Comparison of ENCODE assay signal across 11 cellular contexts in genomic region chr20:59932616-59933295, GRCh38. TPM values are rescaled to one million over a fixed set of nuclear protein-coding genes. Genes with fewer than 3 reads are reported as not detected.
DNase-seq lines count a peak whose midpoint lies in the region; ATAC-seq, FAIRE-seq and TF ChIP-seq lines count a peak whose summit lies in the region.
"Had no signal": no experiment of that assay in that cellular context is flagged by ENCODE, and none has a peak within 500 bp of the region (broad histone marks: within the 10 kb centered on the region; RNA-seq: fewer than 3 reads in every experiment).

No MANE protein-coding gene starts in this region.

- RAD21 ChIA-PET in GM12878 (lab: Charles Lee; ENCODE audit: unreplicated experiment) = no interaction called here

- WGBS in GM12878 (ENCODE audit: insufficient coverage, insufficient replicate concordance, low lambda C conversion rate, missing lambda C conversion rate) = 95% methylated on average over 56 of the region's 72 CpGs

- TF ChIP-seq EP300 in GM12878 (IDR thresholded peaks at IDR 0.05; ENCODE audit: borderline replicate concordance in 1 of 2, control insufficient read depth in 1 of 2, low read depth in 2 of 2, low read length in 2 of 2) = no peak

- peak overlapping the region; percentile 88 for H3K4me3 ChIP-seq in ACC112 (ENCODE audit: low read depth, low read length)
- H3K4me3 ChIP-seq in GM12878 = no peak overlapping the region

- ATAC-seq in GM12878 (no peak), HG03354 (IDR thresholded peaks at IDR 0.05; ENCODE audit: poor library complexity, severe bottlenecking, unreplicated experiment) (no peak)

- H3K9me3 ChIP-seq in GM12878 (replicated peaks; ENCODE audit: control insufficient read depth, insufficient read depth, low read length) = no peaks in the 10 kb centered on the region

- H3K9ac ChIP-seq in GM12878 (ENCODE audit: control insufficient read depth, insufficient read depth, low read length) = no peak overlapping the region

- H3K4me3 Mint-ChIP-seq in nephron = peak overlapping the region in 2 of 3 experiments; percentile 55 to 63

- H4K20me1 ChIP-seq in GM12878 (ENCODE audit: control insufficient read depth, insufficient read depth) = no peaks in the 10 kb centered on the region

- H2AFZ ChIP-seq in ACC112 (ENCODE audit: low read length, unreplicated experiment) = peak overlapping the region; percentile 15
- no peak overlapping the region for H2AFZ ChIP-seq in GM12878 (ENCODE audit: control insufficient read depth, low read depth, low read length)

- H3K4me1 ChIP-seq in ACC112 (ENCODE audit: control insufficient read depth, insufficient read depth, low read length, unreplicated experiment) (no peaks in the 10 kb centered on the region), GM12878 (ENCODE audit: control insufficient read depth, insufficient read depth, low read length) (no peaks in the 10 kb centered on the region; the same call in 1 of the 2 replicates)

- TF ChIP-seq CTCF in GM12878 (IDR thresholded peaks at IDR 0.05 in 2 of 3, conservative IDR thresholded peaks at IDR 0.05 in 1 of 3; ENCODE audit: control insufficient read depth in 2 of 3, extremely low read depth in 1 of 3, insufficient read depth in 1 of 3, low read depth in 3 of 3, low read length in 3 of 3) (no peak), nephron (IDR thresholded peaks at IDR 0.05; ENCODE audit: unreplicated experiment in 3 of 3) (no peak)

- CTCF ChIA-PET in GM12878 (lab: Yijun Ruan, JAX) = interaction anchor here (9.5 kb wide), 1 partner anchor 17 kb away, joined by 173 read pairs; no protein-coding TSS in a partner anchor

- TF ChIP-seq POLR2A in GM12878 (IDR thresholded peaks at IDR 0.05; ENCODE audit: low read depth, low read length) = no peak

- H3K27me3 ChIP-seq in ACC112 (ENCODE audit: insufficient read depth, low read length) (no peaks in the 10 kb centered on the region), GM12878 (replicated peaks in 1 of 2; ENCODE audit: control insufficient read depth in 2 of 2, insufficient read depth in 2 of 2, low read length in 1 of 2) (no peaks in the 10 kb centered on the region; a peak in 1 of 4 replicates)

- intact Hi-C loops in GM12878 (cut with micrococcal nuclease; ENCODE audit: unreplicated experiment) = no loop called here

- no peaks in the 10 kb centered on the region for H3K9me3 Mint-ChIP-seq in nephron

- H3K36me3 ChIP-seq in ACC112 (ENCODE audit: insufficient read depth, low read length) (no peaks in the 10 kb centered on the region), GM12878 (ENCODE audit: control insufficient read depth in 2 of 2, insufficient read depth in 2 of 2, low read length in 1 of 2) (no peaks in the 10 kb centered on the region)

- peaks cover 15% of the 10 kb centered on the region for H3K4me1 Mint-ChIP-seq in nephron

- no peak for TF ChIP-seq RAD21 in GM12878 (IDR thresholded peaks at IDR 0.05; ENCODE audit: insufficient read depth, low read depth, low read length)

- no TSS peak for BruUV-seq in GM12878 (replicated peaks; lab: Mats Ljungman, UMichigan)

- H3K27ac Mint-ChIP-seq in nephron = no peak overlapping the region

- H3K27me3 Mint-ChIP-seq in nephron (ENCODE audit: low read depth) = peaks cover 30% of the 10 kb centered on the region

- DNase-seq in D341Med (ENCODE audit: low spot score) = peak; percentile 16
- no peak for DNase-seq in GM12878 (ENCODE audit: low read depth, low spot score)
- DNase-seq in cortex of kidney (lab: John Stamatoyannopoulos, UW) = no peak
- no peak for DNase-seq in stimulated activated CD4-positive, alpha-beta T cell treated with anti-CD3 and anti-CD28 coated beads, Interleukin-1b, Interleukin-23, amount 100 ng/mL, for 48 hours
- DNase-seq in SKM-1 treated with dmso at 0.1 percent for 144 hours (lab: John Stamatoyannopoulos, UW; ENCODE audit: unreplicated experiment) = no peak
- DNase-seq: NCI-H1694; NK-92 treated with Interleukin-12 subunit alpha and Interleukin-12 subunit beta, amount 100 ng/mL, for 24 hours had no signal

- H3K4me2 ChIP-seq in GM12878 (ENCODE audit: control insufficient read depth, insufficient read depth) = no peak overlapping the region

- in situ Hi-C loops in GM12878 (cut with MboI) = no loop called here

- POLR2A ChIA-PET in GM12878 (lab: Charles Lee) = no interaction called here

- SMC1A ChIA-PET in GM12878 (lab: Charles Lee; ENCODE audit: uncharacterized antibody, unreplicated experiment) = no interaction called here

- H3K79me2 ChIP-seq in ACC112 (ENCODE audit: control insufficient read depth, insufficient read depth, low read length, unreplicated experiment) (peaks cover 3% of the 10 kb centered on the region), GM12878 (ENCODE audit: control insufficient read depth, insufficient read depth, low read length) (no peaks in the 10 kb centered on the region)

- no peak for FAIRE-seq in GM12878 (lab: Jason Lieb, UNC)
- FAIRE-seq: H1 had no signal

- H3K27ac ChIP-seq in ACC112 (ENCODE audit: low read depth, low read length) (no peak overlapping the region), GM12878 (ENCODE audit: control insufficient read depth, insufficient read depth) (no peak overlapping the region)

- no peaks in the 10 kb centered on the region for H3K36me3 Mint-ChIP-seq in nephron (ENCODE audit: low read depth)

RNA-seq across cellular contexts. Expression of gene SYCP2, which starts 0.7 kb away (rescaled TPM):
- 1.4 and 2.9 TPM in 2 replicates for total RNA-seq in GM12878 (2013; cell fraction: nucleolus; rRNA removed)
- total RNA-seq in GM12878 (2014; rRNA removed) (0.16 TPM in 1 of 2 replicates, not detected in the other), GM12878 (2014; rRNA removed; fragmentation: Illumina TruSeq; extraction: Trizol) (0.04 and 0.14 TPM in 2 replicates), GM12878 (2021) (0.13 TPM in 2 replicates)
- 0.38 TPM for polyA plus RNA-seq in GM12878 (2011; ENCODE audit: low read depth)
- polyA plus RNA-seq in GM12878 (2011; rRNA removed) (0.10 and 0.16 TPM in 2 replicates), GM12878 (2014; fragmentation: Illumina TruSeq; extraction: Trizol) (0.09 and 0.95 TPM in 2 replicates), GM12878 (2014; fragmentation: Nextera tagmentation; extraction: Ambion mirVana) (under 1 TPM; 0.04 to 0.10 TPM), GM12878 (2014; rRNA removed) (0.01 and 0.22 TPM in 2 replicates), GM12878 (2016; fragmentation: Nextera tagmentation; extraction: Ambion mirVana) (under 1 TPM in 1 of 2 experiments, not detected in 1; 0.18 TPM)
- polyA plus RNA-seq in GM12878 (2011; cell fraction: cytosol; rRNA removed) = 0.01 TPM in 1 of 2 replicates, not detected in the other
- 0.12 and 0.21 TPM in 2 replicates for polyA plus RNA-seq in GM12878 (2011; cell fraction: nucleus; rRNA removed)
- polyA plus RNA-seq in GM12878 (2012) = 0.23 and 0.25 TPM in 2 replicates
- not detected in 2 replicates for polyA minus RNA-seq in GM12878 (2011; rRNA and poly(A)+ RNA removed)
- polyA minus RNA-seq in GM12878 (2011; cell fraction: cytosol; rRNA and poly(A)+ RNA removed) = not detected in 2 replicates
- not detected in 2 replicates for polyA minus RNA-seq in GM12878 (2011; cell fraction: nucleus; rRNA and poly(A)+ RNA removed)

RNA-seq across cellular contexts. Expression of gene PPP1R3D, which starts 7.3 kb away (rescaled TPM):
- total RNA-seq in GM12878 (2013; cell fraction: nucleolus; rRNA removed) = 6.3 and 6.8 TPM in 2 replicates
- total RNA-seq in GM12878 (2014; rRNA removed) (4.4 TPM in 2 replicates), GM12878 (2014; rRNA removed; fragmentation: Illumina TruSeq; extraction: Trizol) (3.3 and 3.6 TPM in 2 replicates), GM12878 (2021) (4.8 and 5.1 TPM in 2 replicates)
- polyA plus RNA-seq in GM12878 (2011; ENCODE audit: low read depth) = 0.91 TPM
- polyA plus RNA-seq in GM12878 (2011; rRNA removed) (2.0 and 2.8 TPM in 2 replicates), GM12878 (2014; fragmentation: Illumina TruSeq; extraction: Trizol) (3.1 and 4.1 TPM in 2 replicates), GM12878 (2014; fragmentation: Nextera tagmentation; extraction: Ambion mirVana) (1 to 10 TPM in 1 of 2 experiments, under 1 TPM in 1; 0.74 to 1.3 TPM), GM12878 (2014; rRNA removed) (2.7 and 3.0 TPM in 2 replicates), GM12878 (2016; fragmentation: Nextera tagmentation; extraction: Ambion mirVana) (1 to 10 TPM in 1 of 2 experiments, under 1 TPM in 1; 0.39 to 2.8 TPM)
- 1.3 and 1.7 TPM in 2 replicates for polyA plus RNA-seq in GM12878 (2011; cell fraction: cytosol; rRNA removed)
- 3.2 and 3.5 TPM in 2 replicates for polyA plus RNA-seq in GM12878 (2011; cell fraction: nucleus; rRNA removed)
- 1.2 and 3.1 TPM in 2 replicates for polyA plus RNA-seq in GM12878 (2012)
- polyA minus RNA-seq in GM12878 (2011; rRNA and poly(A)+ RNA removed) = 2.4 and 4.0 TPM in 2 replicates
- polyA minus RNA-seq in GM12878 (2011; cell fraction: cytosol; rRNA and poly(A)+ RNA removed) = 1.6 and 2.5 TPM in 2 replicates
- 7.9 and 10.0 TPM in 2 replicates for polyA minus RNA-seq in GM12878 (2011; cell fraction: nucleus; rRNA and poly(A)+ RNA removed)

RNA-seq across cellular contexts. Expression of gene FAM217B, which starts 7.4 kb away (rescaled TPM):
- total RNA-seq in GM12878 (2013; cell fraction: nucleolus; rRNA removed) = 7.7 and 9.7 TPM in 2 replicates
- total RNA-seq in GM12878 (2014; rRNA removed) (8.9 and 9.1 TPM in 2 replicates), GM12878 (2014; rRNA removed; fragmentation: Illumina TruSeq; extraction: Trizol) (6.0 and 6.8 TPM in 2 replicates), GM12878 (2021) (15.1 and 16.0 TPM in 2 replicates)
- 3.0 TPM for polyA plus RNA-seq in GM12878 (2011; ENCODE audit: low read depth)
- polyA plus RNA-seq in GM12878 (2011; rRNA removed) (14.5 and 25.4 TPM in 2 replicates), GM12878 (2014; fragmentation: Illumina TruSeq; extraction: Trizol) (11.2 and 14.2 TPM in 2 replicates), GM12878 (2014; fragmentation: Nextera tagmentation; extraction: Ambion mirVana) (1 to 10 TPM; 6.3 to 6.8 TPM), GM12878 (2014; rRNA removed) (6.8 and 10.0 TPM in 2 replicates), GM12878 (2016; fragmentation: Nextera tagmentation; extraction: Ambion mirVana) (10 to 100 TPM; 17.5 to 18.3 TPM)
- polyA plus RNA-seq in GM12878 (2011; cell fraction: cytosol; rRNA removed) = 6.9 and 7.1 TPM in 2 replicates
- polyA plus RNA-seq in GM12878 (2011; cell fraction: nucleus; rRNA removed) = 4.2 and 4.4 TPM in 2 replicates
- 5.7 and 6.1 TPM in 2 replicates for polyA plus RNA-seq in GM12878 (2012)
- polyA minus RNA-seq in GM12878 (2011; rRNA and poly(A)+ RNA removed) = 9.1 and 11.4 TPM in 2 replicates
- polyA minus RNA-seq in GM12878 (2011; cell fraction: cytosol; rRNA and poly(A)+ RNA removed) = 3.7 and 5.0 TPM in 2 replicates
- 7.1 and 8.5 TPM in 2 replicates for polyA minus RNA-seq in GM12878 (2011; cell fraction: nucleus; rRNA and poly(A)+ RNA removed)

RNA-seq across cellular contexts. Expression of gene CDH26, which starts 25.5 kb away (rescaled TPM):
- total RNA-seq in GM12878 (2013; cell fraction: nucleolus; rRNA removed) = 0.79 and 0.93 TPM in 2 replicates
- 0.06 and 0.16 TPM in 2 replicates for total RNA-seq in GM12878 (2014; rRNA removed)
- total RNA-seq in GM12878 (2014; rRNA removed; fragmentation: Illumina TruSeq; extraction: Trizol) = not detected in 2 replicates
- 0.10 TPM in 1 of 2 replicates, not detected in the other for total RNA-seq in GM12878 (2021)
- not detected for polyA plus RNA-seq in GM12878 (2011; ENCODE audit: low read depth)
- 0.16 and 0.39 TPM in 2 replicates for polyA plus RNA-seq in GM12878 (2011; rRNA removed)
- 0.06 and 0.08 TPM in 2 replicates for polyA plus RNA-seq in GM12878 (2011; cell fraction: cytosol; rRNA removed)
- 0.98 and 1.3 TPM in 2 replicates for polyA plus RNA-seq in GM12878 (2011; cell fraction: nucleus; rRNA removed)
- 0.14 TPM in 1 of 2 replicates, not detected in the other for polyA plus RNA-seq in GM12878 (2012)
- polyA plus RNA-seq in GM12878 (2014; fragmentation: Illumina TruSeq; extraction: Trizol) = 0.03 TPM in 1 of 2 replicates, not detected in the other
- under 1 TPM in 1 of 2 experiments, not detected in 1; 0.05 TPM for polyA plus RNA-seq in GM12878 (2014; fragmentation: Nextera tagmentation; extraction: Ambion mirVana)
- 0.18 and 0.19 TPM in 2 replicates for polyA plus RNA-seq in GM12878 (2014; rRNA removed)
- polyA plus RNA-seq in GM12878 (2016; fragmentation: Nextera tagmentation; extraction: Ambion mirVana) = not detected
- 0.15 and 0.21 TPM in 2 replicates for polyA minus RNA-seq in GM12878 (2011; rRNA and poly(A)+ RNA removed)
- polyA minus RNA-seq in GM12878 (2011; cell fraction: cytosol; rRNA and poly(A)+ RNA removed) = not detected in 2 replicates
- 0.12 and 0.48 TPM in 2 replicates for polyA minus RNA-seq in GM12878 (2011; cell fraction: nucleus; rRNA and poly(A)+ RNA removed)
